Comparison of ENCODE assay signal across 11 cellular contexts in genomic region chr21:15754640-15755039, GRCh38. TPM values are rescaled to one million over a fixed set of nuclear protein-coding genes. Genes with fewer than 3 reads are reported as not detected.
DNase-seq lines count a peak whose midpoint lies in the region; ATAC-seq, FAIRE-seq and TF ChIP-seq lines count a peak whose summit lies in the region.
"Had no signal": no experiment of that assay in that cellular context is flagged by ENCODE, and none has a peak within 500 bp of the region (broad histone marks: within the 10 kb centered on the region; RNA-seq: fewer than 3 reads in every experiment).

No MANE protein-coding gene starts in this region.

- no peaks in the 10 kb centered on the region for H3K9me3 ChIP-seq in breast epithelium
- H3K9me3 ChIP-seq in astrocyte (ENCODE audit: insufficient read depth, low read depth, low read length): no peaks in the 10 kb centered on the region
- peaks cover 11% of the 10 kb centered on the region for H3K9me3 ChIP-seq in iPS-20b (ENCODE audit: insufficient read depth, low read depth, low read length)
- H3K9me3 ChIP-seq in upper lobe of right lung: no peaks in the 10 kb centered on the region

- no peaks in the 10 kb centered on the region for H3K36me3 ChIP-seq in breast epithelium
- no peaks in the 10 kb centered on the region for H3K36me3 ChIP-seq in astrocyte (ENCODE audit: insufficient read depth, low read length)
- H3K36me3 ChIP-seq in iPS-20b (ENCODE audit: insufficient read depth, low read depth, low read length): no peaks in the 10 kb centered on the region
- no peaks in the 10 kb centered on the region for H3K36me3 ChIP-seq in upper lobe of right lung

- H3K79me2 ChIP-seq in astrocyte (ENCODE audit: insufficient read depth, low read length): peaks cover 94% of the 10 kb centered on the region

- no peak overlapping the region for H3K27ac ChIP-seq in breast epithelium
- H3K27ac ChIP-seq in astrocyte (ENCODE audit: low read depth, low read length): no peak overlapping the region
- no peak overlapping the region for H3K27ac ChIP-seq in iPS-20b (ENCODE audit: low read length)
- no peak overlapping the region for H3K27ac ChIP-seq in upper lobe of right lung

- TF ChIP-seq POLR2A in breast epithelium (IDR thresholded peaks at IDR 0.05): no peak

- H3K27me3 Mint-ChIP-seq in MCF 10A (ENCODE audit: insufficient read depth, unreplicated experiment) (no peaks in the 10 kb centered on the region), astrocyte (ENCODE audit: low read depth, unreplicated experiment) (no peaks in the 10 kb centered on the region)

- H3K4me2 ChIP-seq in astrocyte (ENCODE audit: low read length): peak overlapping the region; percentile 30

- H3K4me1 Mint-ChIP-seq in MCF 10A (ENCODE audit: insufficient read depth, unreplicated experiment): peaks cover 54% of the 10 kb centered on the region
- H3K4me1 Mint-ChIP-seq in astrocyte (ENCODE audit: low read depth, unreplicated experiment): peaks cover 45% of the 10 kb centered on the region

- no TSS peak for BruUV-seq in MCF 10A (replicated peaks; lab: Mats Ljungman, UMichigan)

- POLR2A ChIA-PET in MCF 10A (lab: Yijun Ruan, JAX): interaction anchor here (1.0 to 1.7 kb wide), 3 partner anchors 19 to 21 kb away, joined by 3 to 5 read pairs (median 5); no protein-coding TSS in a partner anchor

- H3K9ac ChIP-seq in astrocyte (ENCODE audit: low read length) (no peak overlapping the region), iPS-20b (ENCODE audit: low read depth, low read length) (peak overlapping the region; percentile 41; the same call in 1 of the 2 replicates)

- DNase-seq in MCF 10A (ENCODE audit: unreplicated experiment): peak; percentile 32
- no peak for DNase-seq in breast epithelium (ENCODE audit: low spot score in 2 of 2)
- DNase-seq in astrocyte (ENCODE audit: low read depth): peak; percentile 81
- DNase-seq in upper lobe of right lung: no peak
- DNase-seq in SKM-1 treated with dmso at 0.1 percent for 144 hours (lab: John Stamatoyannopoulos, UW; ENCODE audit: unreplicated experiment): no peak
- DNase-seq: stimulated activated CD4-positive, alpha-beta T cell treated with anti-CD3 and anti-CD28 coated beads, Interleukin-2, amount 100 ng/mL, for 48 hours had no signal

- CTCF ChIA-PET in MCF 10A (lab: Yijun Ruan, JAX): no interaction called here

- FAIRE-seq in astrocyte (lab: Jason Lieb, UNC): no peak
- FAIRE-seq: TTC549 had no signal

- H2AFZ ChIP-seq in astrocyte (ENCODE audit: low read depth, low read length): no peak overlapping the region

- ATAC-seq in upper lobe of right lung: peak; percentile 57
- no peak for ATAC-seq in HG03135 (IDR thresholded peaks at IDR 0.05; ENCODE audit: unreplicated experiment)
- no peak for ATAC-seq in HG02571 (IDR thresholded peaks at IDR 0.05; ENCODE audit: unreplicated experiment)
- ATAC-seq: HCT116 had no signal

- H3K27me3 ChIP-seq in breast epithelium (no peaks in the 10 kb centered on the region), astrocyte (ENCODE audit: insufficient read depth, low read length) (no peaks in the 10 kb centered on the region), iPS-20b (ENCODE audit: insufficient read depth, low read length) (no peaks in the 10 kb centered on the region), upper lobe of right lung (no peaks in the 10 kb centered on the region)

- peaks cover 62% of the 10 kb centered on the region for H4K20me1 ChIP-seq in astrocyte (ENCODE audit: insufficient read depth, low read length)

- intact Hi-C loops in MCF 10A (cut with micrococcal nuclease) (no loop called here), breast epithelium (cut with DNase I; ENCODE audit: low total_unique reads) (no loop called here), upper lobe of right lung (cut with DNase I) (no loop called here)

- H3K4me1 ChIP-seq in breast epithelium (no peaks in the 10 kb centered on the region), astrocyte (ENCODE audit: insufficient read depth, low read length) (peaks cover 6% of the 10 kb centered on the region), iPS-20b (ENCODE audit: insufficient read depth, low read length) (peaks cover 47% of the 10 kb centered on the region), upper lobe of right lung (peaks cover 37% of the 10 kb centered on the region)

- peaks cover 13% of the 10 kb centered on the region for H3K9me3 Mint-ChIP-seq in MCF 10A (ENCODE audit: unreplicated experiment)
- H3K9me3 Mint-ChIP-seq in astrocyte (ENCODE audit: unreplicated experiment): no peaks in the 10 kb centered on the region

- H3K36me3 Mint-ChIP-seq in MCF 10A (ENCODE audit: insufficient read depth, unreplicated experiment) (peaks cover 20% of the 10 kb centered on the region), astrocyte (ENCODE audit: low read depth, unreplicated experiment) (peaks cover 2% of the 10 kb centered on the region)

- peak overlapping the region; percentile 86 for H3K27ac Mint-ChIP-seq in MCF 10A (ENCODE audit: low read depth, unreplicated experiment)
- H3K27ac Mint-ChIP-seq in astrocyte (ENCODE audit: unreplicated experiment): peak overlapping the region; percentile 68

- H3K4me3 Mint-ChIP-seq in MCF 10A (ENCODE audit: unreplicated experiment) (no peak overlapping the region), astrocyte (ENCODE audit: unreplicated experiment) (peak overlapping the region; percentile 4)

- TF ChIP-seq CTCF in MCF 10A (IDR thresholded peaks at IDR 0.05; ENCODE audit: unreplicated experiment) (no peak), breast epithelium (IDR thresholded peaks at IDR 0.05) (no peak), astrocyte (IDR thresholded peaks at IDR 0.05; ENCODE audit: insufficient read depth, low read depth, low read length) (no peak), upper lobe of right lung (IDR thresholded peaks at IDR 0.05) (no peak)

- no peak overlapping the region for H3K4me3 ChIP-seq in breast epithelium
- H3K4me3 ChIP-seq in astrocyte (ENCODE audit: insufficient read depth, low read depth, low read length): no peak overlapping the region
- H3K4me3 ChIP-seq in iPS-20b (ENCODE audit: low read length): 0 out of 2 replicates have a peak overlapping the region, but pooled peaks have one; percentile 31
- H3K4me3 ChIP-seq in upper lobe of right lung: no peak overlapping the region

RNA-seq across cellular contexts. Expression of gene USP25, which starts 24.9 kb away (rescaled TPM):
- 78.5 and 90.8 TPM in 2 replicates for total RNA-seq in MCF 10A (2022)
- 10 to 100 TPM; 52.8 to 78.4 (median 53.0) TPM for total RNA-seq in breast epithelium
- 49.0 and 49.5 TPM in 2 replicates for total RNA-seq in astrocyte
- 65.0 TPM for total RNA-seq in upper lobe of right lung

Comparison
In these comparisons a context has a peak if more than half of its experiments do, and no peak if none do; other contexts are left out.
1. DNase-seq: peak in MCF 10A (single experiment) and astrocyte (single experiment); none in breast epithelium (0 of 2), upper lobe of right lung (single experiment) and SKM-1 treated with dmso at 0.1 percent for 144 hours (single experiment).